Comparison of ENCODE assay signal across 9 cellular contexts in the genomic region with DNA sequence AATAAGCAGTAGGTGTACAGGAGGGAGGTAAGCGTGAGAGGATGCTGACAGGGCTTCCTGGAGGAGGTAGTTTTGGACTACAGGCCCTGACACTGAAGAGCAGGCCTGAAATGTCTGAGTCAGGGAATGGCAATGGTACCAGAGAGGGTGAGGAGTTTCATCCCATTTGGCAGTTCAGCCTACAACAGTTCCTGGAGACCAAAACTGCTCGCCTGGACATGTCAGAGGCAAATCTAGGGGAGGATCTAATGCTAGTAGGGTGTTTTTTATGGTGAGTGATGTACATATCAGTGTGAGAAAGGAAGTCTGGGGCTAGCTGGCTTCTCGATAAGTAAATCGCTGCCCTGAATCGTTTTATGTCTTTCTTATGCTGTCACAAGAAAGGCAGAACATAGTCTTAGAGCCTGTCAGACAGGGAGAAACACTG. TPM values are rescaled to one million over a fixed set of nuclear protein-coding genes. Genes with fewer than 3 reads are reported as not detected.
A peak's percentile ranks its signal among the peaks of the same experiment; 100 is the strongest.
DNase-seq lines count a peak whose midpoint lies in the region; ATAC-seq and TF ChIP-seq lines count a peak whose summit lies in the region.
"Had no signal": no experiment of that assay in that cellular context is flagged by ENCODE, and none has a peak within 500 bp of the region (broad histone marks: within the 10 kb centered on the region; RNA-seq: fewer than 3 reads in every experiment).

No MANE protein-coding gene starts in this region.

- H3K4me1 Mint-ChIP-seq in activated CD4-positive, alpha-beta T cell treated with anti-CD3 and anti-CD28 coated beads, Interleukin-2, amount 10 ng/mL, durations not matched to agents 7 days and 5 days = peaks cover 57% of the 10 kb centered on the region
- peaks cover 22% of the 10 kb centered on the region for H3K4me1 Mint-ChIP-seq in activated CD8-positive, alpha-beta T cell treated with anti-CD3 and anti-CD28 coated beads for 36 hours (ENCODE audit: low read depth)
- peaks cover 13 to 22% of the 10 kb centered on the region in 2 donors for H3K4me1 Mint-ChIP-seq in immature natural killer cell
- H3K4me1 Mint-ChIP-seq in stimulated activated naive CD8-positive, alpha-beta T cell treated with anti-CD3 and anti-CD28 coated beads, Interleukin-15, amount 100 ng/mL, for 72 hours = peaks cover 50% of the 10 kb centered on the region

- ATAC-seq in activated CD8-positive, alpha-beta T cell treated with anti-CD3 and anti-CD28 coated beads for 36 hours = peak; percentile 55
- ATAC-seq in stimulated activated naive CD8-positive, alpha-beta T cell treated with anti-CD3 and anti-CD28 coated beads, Interleukin-15, amount 100 ng/mL, for 72 hours = peak; percentile 80
- ATAC-seq in HG03095 (IDR thresholded peaks at IDR 0.05; ENCODE audit: unreplicated experiment) = no peak

- peak overlapping the region; percentile 5 for H3K4me3 Mint-ChIP-seq in activated CD4-positive, alpha-beta T cell treated with anti-CD3 and anti-CD28 coated beads, Interleukin-2, amount 10 ng/mL, durations not matched to agents 7 days and 5 days
- H3K4me3 Mint-ChIP-seq in activated CD8-positive, alpha-beta T cell treated with anti-CD3 and anti-CD28 coated beads for 36 hours = no peak overlapping the region
- H3K4me3 Mint-ChIP-seq in immature natural killer cell = no peak overlapping the region
- peak overlapping the region; percentile 50 to 52 for H3K4me3 Mint-ChIP-seq in stimulated activated naive CD8-positive, alpha-beta T cell treated with anti-CD3 and anti-CD28 coated beads, Interleukin-15, amount 100 ng/mL, for 72 hours

- TF ChIP-seq CTCF in activated CD8-positive, alpha-beta T cell treated with anti-CD3 and anti-CD28 coated beads for 36 hours (IDR thresholded peaks at IDR 0.05) = no peak

- H3K9me3 Mint-ChIP-seq in activated CD4-positive, alpha-beta T cell treated with anti-CD3 and anti-CD28 coated beads, Interleukin-2, amount 10 ng/mL, durations not matched to agents 7 days and 5 days = peaks cover 20% of the 10 kb centered on the region
- peaks cover 3% of the 10 kb centered on the region for H3K9me3 Mint-ChIP-seq in activated CD8-positive, alpha-beta T cell treated with anti-CD3 and anti-CD28 coated beads for 36 hours
- H3K9me3 Mint-ChIP-seq in immature natural killer cell = no peaks in the 10 kb centered on the region
- H3K9me3 Mint-ChIP-seq in stimulated activated naive CD8-positive, alpha-beta T cell treated with anti-CD3 and anti-CD28 coated beads, Interleukin-15, amount 100 ng/mL, for 72 hours = peaks cover 0 to 12% of the 10 kb centered on the region in 2 donors

- H3K27ac Mint-ChIP-seq in activated CD4-positive, alpha-beta T cell treated with anti-CD3 and anti-CD28 coated beads, Interleukin-2, amount 10 ng/mL, durations not matched to agents 7 days and 5 days = peak overlapping the region; percentile 90
- H3K27ac Mint-ChIP-seq in activated CD8-positive, alpha-beta T cell treated with anti-CD3 and anti-CD28 coated beads for 36 hours = peak overlapping the region; percentile 81
- peak overlapping the region in 5 of 6 donors; percentile 0 to 80 (median 23) for H3K27ac Mint-ChIP-seq in immature natural killer cell
- H3K27ac Mint-ChIP-seq in stimulated activated naive CD8-positive, alpha-beta T cell treated with anti-CD3 and anti-CD28 coated beads, Interleukin-15, amount 100 ng/mL, for 72 hours = peak overlapping the region; percentile 92 to 94

- no peaks in the 10 kb centered on the region for H3K27me3 Mint-ChIP-seq in activated CD4-positive, alpha-beta T cell treated with anti-CD3 and anti-CD28 coated beads, Interleukin-2, amount 10 ng/mL, durations not matched to agents 7 days and 5 days
- no peaks in the 10 kb centered on the region for H3K27me3 Mint-ChIP-seq in activated CD8-positive, alpha-beta T cell treated with anti-CD3 and anti-CD28 coated beads for 36 hours
- peaks cover 0 to 2% (median 0%) of the 10 kb centered on the region in 3 donors for H3K27me3 Mint-ChIP-seq in immature natural killer cell (ENCODE audit: low read depth in 3 of 3)
- H3K27me3 Mint-ChIP-seq in stimulated activated naive CD8-positive, alpha-beta T cell treated with anti-CD3 and anti-CD28 coated beads, Interleukin-15, amount 100 ng/mL, for 72 hours = no peaks in the 10 kb centered on the region

- POLR2A ChIA-PET in activated CD4-positive, alpha-beta T cell treated with anti-CD3 and anti-CD28 coated beads, Interleukin-2, amount 10 ng/mL, durations not matched to agents 7 days and 5 days (lab: Charles Lee) = interaction anchor here (1.0 kb wide), 1 partner anchor 14 kb away, joined by 3 read pairs; a partner anchor contains a TSS
- POLR2A ChIA-PET in activated CD8-positive, alpha-beta T cell treated with anti-CD3 and anti-CD28 coated beads for 36 hours (lab: Charles Lee) = no interaction called here

- H3K36me3 Mint-ChIP-seq in activated CD4-positive, alpha-beta T cell treated with anti-CD3 and anti-CD28 coated beads, Interleukin-2, amount 10 ng/mL, durations not matched to agents 7 days and 5 days (ENCODE audit: low read depth) = peaks cover 32% of the 10 kb centered on the region
- no peaks in the 10 kb centered on the region for H3K36me3 Mint-ChIP-seq in activated CD8-positive, alpha-beta T cell treated with anti-CD3 and anti-CD28 coated beads for 36 hours (ENCODE audit: low read depth)
- H3K36me3 Mint-ChIP-seq in immature natural killer cell = no peaks in the 10 kb centered on the region

- intact Hi-C loops in activated CD8-positive, alpha-beta T cell treated with anti-CD3 and anti-CD28 coated beads for 36 hours (cut with micrococcal nuclease) = no loop called here

- no peak for DNase-seq in activated CD4-positive, alpha-beta T cell treated with anti-CD3 and anti-CD28 coated beads, Interleukin-2, amount 10 ng/mL, durations not matched to agents 7 days and 5 days
- no peak for DNase-seq in activated CD4-positive, alpha-beta T cell treated with anti-CD3 and anti-CD28 coated beads, Interleukin-2, amount 50 U/mL, for 4 hours
- DNase-seq in activated CD8-positive, alpha-beta T cell treated with anti-CD3 and anti-CD28 coated beads for 36 hours = no peak
- DNase-seq in immature natural killer cell (no peak), SIG-M5 treated with dmso at 0.1 percent for 504 hours (lab: John Stamatoyannopoulos, UW; ENCODE audit: unreplicated experiment) (no peak)
- no peak for DNase-seq in stimulated activated naive CD8-positive, alpha-beta T cell treated with anti-CD3 and anti-CD28 coated beads, Interleukin-15, amount 100 ng/mL, for 72 hours
- no peak for DNase-seq in stimulated activated naive CD4-positive, alpha-beta T cell treated with Interleukin-2 at 50 U/mL for 16 hours (lab: John Stamatoyannopoulos, UW)
- DNase-seq: hypothalamus had no signal

- CTCF ChIA-PET in activated CD4-positive, alpha-beta T cell treated with anti-CD3 and anti-CD28 coated beads, Interleukin-2, amount 10 ng/mL, durations not matched to agents 7 days and 5 days (lab: Charles Lee) = interaction anchor here (1.0 to 1.5 kb wide), 3 partner anchors 8 to 59 kb away, joined by 3 to 4 read pairs (median 3); no protein-coding TSS in a partner anchor
- CTCF ChIA-PET in activated CD8-positive, alpha-beta T cell treated with anti-CD3 and anti-CD28 coated beads for 36 hours (lab: Charles Lee) = interaction anchor here (1.4 kb wide), 1 partner anchor 58 kb away, joined by 4 read pairs; no protein-coding TSS in a partner anchor

RNA-seq across cellular contexts. Expression of a gene that starts 13.8 kb away (rescaled TPM):
- total RNA-seq in activated CD4-positive, alpha-beta T cell treated with anti-CD3 and anti-CD28 coated beads, Interleukin-2, amount 10 ng/mL, durations not matched to agents 7 days and 5 days = 10 to 100 TPM; 83.8 to 97.9 TPM
- total RNA-seq in activated CD8-positive, alpha-beta T cell treated with anti-CD3 and anti-CD28 coated beads for 36 hours = 10 to 100 TPM; 21.5 to 23.6 TPM
- polyA plus RNA-seq in immature natural killer cell = 10 to 100 TPM; 30.8 to 49.7 (median 44.6) TPM

Comparison
In these comparisons a context has a peak if more than half of its experiments do, and no peak if none do; other contexts are left out.
1. H3K27ac Mint-ChIP-seq: peak in every context shown above with its lines; median percentile 93 in stimulated activated naive CD8-positive, alpha-beta T cell treated with anti-CD3 and anti-CD28 coated beads, Interleukin-15, amount 100 ng/mL, for 72 hours; 90 in activated CD4-positive, alpha-beta T cell treated with anti-CD3 and anti-CD28 coated beads, Interleukin-2, amount 10 ng/mL, durations not matched to agents 7 days and 5 days; 81 in activated CD8-positive, alpha-beta T cell treated with anti-CD3 and anti-CD28 coated beads for 36 hours; 23 in immature natural killer cell.
2. H3K4me3 Mint-ChIP-seq: peak in activated CD4-positive, alpha-beta T cell treated with anti-CD3 and anti-CD28 coated beads, Interleukin-2, amount 10 ng/mL, durations not matched to agents 7 days and 5 days (single experiment) and stimulated activated naive CD8-positive, alpha-beta T cell treated with anti-CD3 and anti-CD28 coated beads, Interleukin-15, amount 100 ng/mL, for 72 hours (2 of 2); none in activated CD8-positive, alpha-beta T cell treated with anti-CD3 and anti-CD28 coated beads for 36 hours (single experiment) and immature natural killer cell (0 of 5).